In genomic region chr6:36336779-36337194, GRCh38 we compare ENCODE assay signal across 15 cellular contexts. TPM values are rescaled to one million over a fixed set of nuclear protein-coding genes. Genes with fewer than 3 reads are reported as not detected.
DNase-seq lines count a peak whose midpoint lies in the region; ATAC-seq and TF ChIP-seq lines count a peak whose summit lies in the region.
"Had no signal": no experiment of that assay in that cellular context is flagged by ENCODE, and none has a peak within 500 bp of the region (broad histone marks: within the 10 kb centered on the region; RNA-seq: fewer than 3 reads in every experiment).

TSS of gene BNIP5 (minus strand) at chr6:36336888. CDS start at chr6:36330690, 6,198 bp downstream.

- no peak within 1 kb of the TSS for H3K27ac Mint-ChIP-seq in CD4-positive, alpha-beta T cell
- H3K27ac Mint-ChIP-seq in activated T-helper 17 cell treated with anti-CD3 and anti-CD28 coated beads, Interleukin-2, amount 50 U/mL, for 72 hours, result peak within 1 kb of the TSS; percentile 35
- peak within 1 kb of the TSS in 2 of 9 donors; percentile 7 to 45 for H3K27ac Mint-ChIP-seq in naive thymus-derived CD4-positive, alpha-beta T cell
- H3K27ac Mint-ChIP-seq: mesothelial cell of epicardium had no signal

- ATAC-seq in CD4-positive, alpha-beta T cell (ENCODE audit: poor library complexity), result peak; percentile 42
- peak; percentile 51 for ATAC-seq in activated T-helper 17 cell treated with anti-CD3 and anti-CD28 coated beads, Interleukin-2, amount 50 U/mL, for 72 hours (replicated peaks)
- ATAC-seq in naive thymus-derived CD4-positive, alpha-beta T cell, result peak; percentile 45

- POLR2A ChIA-PET in CD4-positive, alpha-beta T cell (lab: Charles Lee), result interaction anchor here (1.0 kb wide), 1 partner anchor 22 kb away, joined by 3 read pairs; no protein-coding TSS in a partner anchor
- POLR2A ChIA-PET in naive thymus-derived CD4-positive, alpha-beta T cell (lab: Charles Lee), result interaction anchor here (0.6 kb wide), 1 partner anchor 11 kb away, joined by 4 read pairs; no protein-coding TSS in a partner anchor

- H3K36me3 ChIP-seq in naive thymus-derived CD4-positive, alpha-beta T cell (ENCODE audit: control insufficient read depth in 2 of 3, insufficient read depth in 3 of 3, low read length in 3 of 3), result no peaks in the 10 kb centered on the region
- H3K36me3 ChIP-seq in H7 (replicated peaks; ENCODE audit: control insufficient read depth, insufficient read depth, low read length), result no peaks in the 10 kb centered on the region
- H3K36me3 ChIP-seq: pancreas, SJCRH30 had no signal

- no peak within 1 kb of the TSS for H3K27ac ChIP-seq in CD4-positive, alpha-beta T cell (ENCODE audit: low read depth, low read length)
- H3K27ac ChIP-seq in naive thymus-derived CD4-positive, alpha-beta T cell (ENCODE audit: low read depth, low read length), result no peak within 1 kb of the TSS
- H3K27ac ChIP-seq: SJCRH30 had no signal

- CTCF ChIA-PET in CD4-positive, alpha-beta T cell (lab: Charles Lee), result interaction anchor here (2.1 kb wide), 1 partner anchor 34 kb away, joined by 5 read pairs; no protein-coding TSS in a partner anchor
- CTCF ChIA-PET in naive thymus-derived CD4-positive, alpha-beta T cell (lab: Charles Lee), result no interaction called here

- H3K27me3 Mint-ChIP-seq in CD4-positive, alpha-beta T cell, result peaks cover 48% of the 10 kb centered on the region
- peaks cover 38% of the 10 kb centered on the region for H3K27me3 Mint-ChIP-seq in activated T-helper 17 cell treated with anti-CD3 and anti-CD28 coated beads, Interleukin-2, amount 50 U/mL, for 72 hours
- peaks cover 18 to 65% (median 31%) of the 10 kb centered on the region in 5 donors for H3K27me3 Mint-ChIP-seq in naive thymus-derived CD4-positive, alpha-beta T cell

- H3K36me3 Mint-ChIP-seq in CD4-positive, alpha-beta T cell (ENCODE audit: low read depth), result no peaks in the 10 kb centered on the region
- H3K36me3 Mint-ChIP-seq in activated T-helper 17 cell treated with anti-CD3 and anti-CD28 coated beads, Interleukin-2, amount 50 U/mL, for 72 hours (ENCODE audit: low read depth), result no peaks in the 10 kb centered on the region
- no peaks in the 10 kb centered on the region for H3K36me3 Mint-ChIP-seq in naive thymus-derived CD4-positive, alpha-beta T cell
- H3K36me3 Mint-ChIP-seq: mesothelial cell of epicardium had no signal

- H3K4me1 ChIP-seq in naive thymus-derived CD4-positive, alpha-beta T cell (ENCODE audit: control insufficient read depth in 2 of 2, insufficient read depth in 2 of 2, low read length in 2 of 2), result peaks cover 4 to 5% of the 10 kb centered on the region in 2 donors

- no peak within 1 kb of the TSS for H3K4me3 Mint-ChIP-seq in CD4-positive, alpha-beta T cell
- H3K4me3 Mint-ChIP-seq in activated T-helper 17 cell treated with anti-CD3 and anti-CD28 coated beads, Interleukin-2, amount 50 U/mL, for 72 hours, result peak within 1 kb of the TSS; percentile 32
- H3K4me3 Mint-ChIP-seq in naive thymus-derived CD4-positive, alpha-beta T cell, result peak within 1 kb of the TSS in 1 of 10 donors; percentile 32
- H3K4me3 Mint-ChIP-seq: mesothelial cell of epicardium had no signal

- no peaks in the 10 kb centered on the region for H3K9me3 Mint-ChIP-seq in CD4-positive, alpha-beta T cell
- no peaks in the 10 kb centered on the region for H3K9me3 Mint-ChIP-seq in activated T-helper 17 cell treated with anti-CD3 and anti-CD28 coated beads, Interleukin-2, amount 50 U/mL, for 72 hours
- H3K9me3 Mint-ChIP-seq in naive thymus-derived CD4-positive, alpha-beta T cell, result peaks cover 0 to 1% (median 0%) of the 10 kb centered on the region in 11 donors
- H3K9me3 Mint-ChIP-seq: mesothelial cell of epicardium had no signal

- H3K27me3 ChIP-seq in CD4-positive, alpha-beta T cell (ENCODE audit: control insufficient read depth, insufficient read depth, low read length), result peaks cover 27% of the 10 kb centered on the region
- H3K27me3 ChIP-seq in naive thymus-derived CD4-positive, alpha-beta T cell (ENCODE audit: control insufficient read depth in 2 of 2, insufficient read depth in 2 of 2, low read length in 2 of 2), result peaks cover 0 to 3% of the 10 kb centered on the region in 2 donors
- peaks cover 14% of the 10 kb centered on the region for H3K27me3 ChIP-seq in H7 (ENCODE audit: control insufficient read depth, insufficient read depth, low read length)
- H3K27me3 ChIP-seq: pancreas, SJCRH30 had no signal

- no peak within 1 kb of the TSS for H3K4me3 ChIP-seq in naive thymus-derived CD4-positive, alpha-beta T cell (ENCODE audit: low read length)
- no peak within 1 kb of the TSS for H3K4me3 ChIP-seq in H7 (ENCODE audit: insufficient read depth, low read depth, low read length)
- H3K4me3 ChIP-seq: SJCRH30 had no signal

- no peak for TF ChIP-seq CTCF in CD4-positive, alpha-beta T cell (IDR thresholded peaks at IDR 0.05)
- no peak for TF ChIP-seq CTCF in GM13976 (IDR thresholded peaks at IDR 0.05; ENCODE audit: borderline replicate concordance, control extremely low read depth, extremely low read depth, insufficient read depth, missing control alignments)

- in situ Hi-C loops in GM13976 (cut with MboI; ENCODE audit: low sequenced_read_pairs, unreplicated experiment), result no loop called here

- no peaks in the 10 kb centered on the region for H3K9me3 ChIP-seq in CD4-positive, alpha-beta T cell (ENCODE audit: control insufficient read depth, low read length)
- no peaks in the 10 kb centered on the region for H3K9me3 ChIP-seq in naive thymus-derived CD4-positive, alpha-beta T cell (ENCODE audit: control insufficient read depth in 2 of 3, low read length in 3 of 3)
- H3K9me3 ChIP-seq: pancreas, SJCRH30 had no signal

- no peak for DNase-seq in CD4-positive, alpha-beta T cell
- DNase-seq in GM13976 (ENCODE audit: low spot score) (peak; percentile 51), CD1c-positive myeloid dendritic cell (ENCODE audit: extremely low spot score) (no peak), SKM-1 treated with dmso at 0.1 percent for 144 hours (lab: John Stamatoyannopoulos, UW; ENCODE audit: unreplicated experiment) (no peak), H7 (no peak)
- DNase-seq in naive thymus-derived CD4-positive, alpha-beta T cell, result peak in 1 of 9 donors; percentile 10
- DNase-seq: NCI-H1048, NCI-H2171 treated with DMSO at 0.1 percent for 48 hours, SJCRH30 had no signal

- peaks cover 10% of the 10 kb centered on the region for H3K4me1 Mint-ChIP-seq in CD4-positive, alpha-beta T cell (ENCODE audit: low read depth)
- H3K4me1 Mint-ChIP-seq in activated T-helper 17 cell treated with anti-CD3 and anti-CD28 coated beads, Interleukin-2, amount 50 U/mL, for 72 hours, result peaks cover 10% of the 10 kb centered on the region
- H3K4me1 Mint-ChIP-seq in naive thymus-derived CD4-positive, alpha-beta T cell, result peaks cover 9 to 26% (median 13%) of the 10 kb centered on the region in 7 donors

- intact Hi-C loops in CD4-positive, alpha-beta T cell (cut with DNase I, micrococcal nuclease), result no loop called here
- intact Hi-C loops in naive thymus-derived CD4-positive, alpha-beta T cell (cut with micrococcal nuclease), result no loop called here

RNA-seq across cellular contexts. Expression of gene BNIP5, which starts in this region (rescaled TPM):
- not detected for total RNA-seq in CD4-positive, alpha-beta T cell
- not detected for total RNA-seq in activated T-helper 17 cell treated with anti-CD3 and anti-CD28 coated beads, Interleukin-2, amount 50 U/mL, for 72 hours
- under 1 TPM in 1 of 5 experiments, not detected in 4; 0.05 TPM for total RNA-seq in naive thymus-derived CD4-positive, alpha-beta T cell
- polyA plus RNA-seq in naive thymus-derived CD4-positive, alpha-beta T cell, result not detected
- not detected in 2 replicates for total RNA-seq in H7 (2014; rRNA removed; shearing (Covaris generic))
- total RNA-seq: chondrocyte, mesothelial cell of epicardium had no signal
- polyA plus RNA-seq: BJ, esophagus had no signal

Comparison
In these comparisons a context has a peak if more than half of its experiments do, and no peak if none do; other contexts are left out.
1. Peak in ATAC-seq in CD4-positive, alpha-beta T cell; RNA of the gene not detected or under 1 TPM.
2. Peak in ATAC-seq in activated T-helper 17 cell treated with anti-CD3 and anti-CD28 coated beads, Interleukin-2, amount 50 U/mL, for 72 hours; RNA of the gene not detected or under 1 TPM.
3. Peak in ATAC-seq in naive thymus-derived CD4-positive, alpha-beta T cell; RNA of the gene not detected or under 1 TPM.